In the genomic region with DNA sequence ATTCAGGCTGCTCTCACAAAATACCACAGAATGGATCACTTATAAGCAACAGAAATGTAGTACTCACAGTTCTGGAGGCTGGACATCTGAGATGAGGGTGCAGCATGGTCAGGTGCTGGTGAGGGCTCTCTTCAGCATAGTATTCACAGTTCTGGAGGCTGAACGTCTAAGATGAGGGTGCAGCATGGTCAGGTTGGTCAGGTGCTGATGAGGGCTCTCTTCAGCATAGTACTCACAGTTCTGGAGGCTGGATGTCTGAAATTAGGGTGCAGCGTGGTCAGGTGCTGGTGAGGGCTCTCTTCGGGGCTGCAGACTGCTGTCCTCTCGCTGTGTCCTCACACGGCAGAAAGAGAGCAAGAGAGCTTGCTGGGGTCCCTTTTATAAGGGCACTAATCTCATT, we compare ENCODE assay signal across 8 cellular contexts. TPM values are rescaled to one million over a fixed set of nuclear protein-coding genes. Genes with fewer than 3 reads are reported as not detected.
"Had no signal": no experiment of that assay in that cellular context is flagged by ENCODE, and none has a peak within 500 bp of the region (broad histone marks: within the 10 kb centered on the region; RNA-seq: fewer than 3 reads in every experiment).

No MANE protein-coding gene starts in this region.

- H3K27ac ChIP-seq: GM23248 had no signal

- DNase-seq: GM23248, GOT3, H7, HCEC 1CT had no signal

- H3K4me3 ChIP-seq: GM23248 had no signal

- H3K9ac ChIP-seq: GM23248 had no signal

- ATAC-seq: HepG2 had no signal

- H2AFZ ChIP-seq: GM23248 had no signal

RNA-seq across cellular contexts. Expression of gene PDZK1IP1, which starts 17.1 kb away (rescaled TPM):
- total RNA-seq: GM23248, H4, H7 had no signal
- polyA plus RNA-seq: GM23248 had no signal

RNA-seq across cellular contexts. Expression of gene CYP4A22, which starts 35.5 kb away (rescaled TPM):
- total RNA-seq: GM23248, H4, H7, HepG2, HT-29 had no signal
- polyA plus RNA-seq: GM23248, HepG2, IgD-negative memory B cell had no signal

RNA-seq across cellular contexts. Expression of gene TAL1, which starts 59.2 kb away (rescaled TPM):
- total RNA-seq: GM23248, HepG2, HT-29 had no signal
- polyA plus RNA-seq: GM23248 had no signal
